ENCODE assay signal across 8 cellular contexts in the genomic region with DNA sequence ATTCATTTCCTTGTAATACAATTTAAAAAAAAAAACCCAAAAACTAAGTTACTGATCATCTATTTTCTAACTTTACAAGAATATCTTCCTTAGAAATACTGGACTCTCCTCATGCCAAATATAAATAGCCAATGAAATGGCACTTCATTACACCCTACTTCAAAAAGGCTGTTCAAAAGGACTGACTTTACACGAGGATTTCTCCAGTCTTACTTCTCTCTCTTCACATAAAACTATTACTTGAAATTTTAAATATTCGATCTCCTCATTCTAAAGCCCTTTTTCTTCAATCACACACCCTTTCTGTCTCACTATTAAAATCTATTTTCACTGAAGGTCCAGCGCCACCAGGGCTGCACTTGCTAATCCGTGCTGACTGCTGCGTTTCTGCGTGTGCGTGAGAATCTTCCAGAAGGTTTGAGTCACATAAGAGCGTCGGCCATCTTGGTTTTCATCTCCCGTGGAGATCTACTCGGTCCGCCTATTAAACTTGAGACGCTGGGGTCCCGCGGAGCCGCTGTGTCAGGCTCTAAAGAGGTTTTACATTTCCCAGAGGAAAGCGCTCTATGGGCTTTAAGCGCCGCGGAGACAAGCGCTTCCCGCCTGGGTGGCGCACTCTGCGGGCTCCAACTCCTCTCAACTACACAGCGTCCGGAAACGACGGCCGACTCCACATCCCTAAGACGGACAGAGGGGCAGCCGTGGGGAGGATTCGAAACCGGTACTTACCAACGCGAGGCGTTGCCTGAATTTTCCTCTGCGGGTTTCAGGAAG. TPM values are rescaled to one million over a fixed set of nuclear protein-coding genes. Genes with fewer than 3 reads are reported as not detected.
A peak's percentile ranks its signal among the peaks of the same experiment; 100 is the strongest.
DNase-seq lines count a peak whose midpoint lies in the region; ATAC-seq, FAIRE-seq and TF ChIP-seq lines count a peak whose summit lies in the region.

No MANE protein-coding gene starts in this region.

- dilution Hi-C loops in keratinocyte (cut with MboI; ENCODE audit: extremely low pct_ligation_motif_present, low sequenced_read_pairs) = no loop called here

- H3K27me3 ChIP-seq in keratinocyte (ENCODE audit: control insufficient read depth, extremely low read depth, insufficient read depth, low read length) = no peaks in the 10 kb centered on the region

- peak; percentile 74 for DNase-seq in NCI-H2196 (lab: John Stamatoyannopoulos, UW; ENCODE audit: unreplicated experiment)
- peak; percentile 57 for DNase-seq in central memory CD4-positive, alpha-beta T cell
- DNase-seq in keratinocyte (ENCODE audit: low read depth, low spot score) = no peak
- DNase-seq in stimulated activated CD4-positive, alpha-beta T cell treated with anti-CD3 and anti-CD28 coated beads, Interleukin-12 subunit alpha, Interleukin-12 subunit beta, amount 100 ng/mL, for 48 hours (ENCODE audit: low read depth in 2 of 3, low spot score in 1 of 3) = peak; percentile 32 to 43 (median 37)

- no peaks in the 10 kb centered on the region for H3K9me1 ChIP-seq in keratinocyte (ENCODE audit: control insufficient read depth, extremely low read depth, insufficient read depth, low read length)

- H3K4me1 ChIP-seq in keratinocyte (ENCODE audit: control insufficient read depth, extremely low read depth, insufficient read depth, low read length) = no peaks in the 10 kb centered on the region

- H4K20me1 ChIP-seq in keratinocyte (ENCODE audit: control insufficient read depth, extremely low read depth, insufficient read depth, low read length) = no peaks in the 10 kb centered on the region

- peak overlapping the region; percentile 77 for H3K4me2 ChIP-seq in keratinocyte (ENCODE audit: control insufficient read depth, extremely low read depth, insufficient read depth, low read depth, low read length)

- H3K9me3 ChIP-seq in keratinocyte (ENCODE audit: control insufficient read depth, low read depth, low read length) = peaks cover 2% of the 10 kb centered on the region

- H3K9ac ChIP-seq in keratinocyte (ENCODE audit: control insufficient read depth, extremely low read depth, insufficient read depth, low read length) = peak overlapping the region; percentile 95

- peak overlapping the region; percentile 98 for H3K27ac ChIP-seq in keratinocyte (ENCODE audit: control insufficient read depth, insufficient read depth, low read length)

- ATAC-seq in GM18499 (IDR thresholded peaks at IDR 0.05; ENCODE audit: insufficient read depth, unreplicated experiment) = peak; percentile 7
- ATAC-seq in HG03039 (IDR thresholded peaks at IDR 0.05; ENCODE audit: unreplicated experiment) = peak; percentile 28
- ATAC-seq in activated CD4-positive, CD25-positive, alpha-beta regulatory T cell treated with anti-CD3 and anti-CD28 coated beads, Interleukin-2, amount 50 U/mL, for 24 hours = peak; percentile 7 to 9
- ATAC-seq in GM19351 (IDR thresholded peaks at IDR 0.05; ENCODE audit: unreplicated experiment) = no peak

- peak overlapping the region; percentile 99 for H2AFZ ChIP-seq in keratinocyte (ENCODE audit: control insufficient read depth, low read length)

- TF ChIP-seq CTCF in keratinocyte (optimal IDR thresholded peaks at IDR 0.05 in 1 of 3, IDR thresholded peaks at IDR 0.05 in 1 of 3, conservative IDR thresholded peaks at IDR 0.05 in 1 of 3; ENCODE audit: extremely low read depth in 1 of 3, insufficient read depth in 2 of 3, low read length in 3 of 3) = no peak

- H3K4me3 ChIP-seq in keratinocyte (ENCODE audit: control insufficient read depth in 2 of 3, extremely low read depth in 1 of 3, insufficient read depth in 2 of 3, low read depth in 1 of 3, low read length in 3 of 3) = peak overlapping the region; percentile 77 to 99 (median 97)

- peaks cover 16% of the 10 kb centered on the region for H3K79me2 ChIP-seq in keratinocyte (ENCODE audit: control insufficient read depth, insufficient read depth, low read length)

- no peaks in the 10 kb centered on the region for H3K36me3 ChIP-seq in keratinocyte (ENCODE audit: control insufficient read depth in 2 of 2, extremely low read depth in 1 of 2, insufficient read depth in 2 of 2, low read length in 2 of 2)

- no peak for FAIRE-seq in keratinocyte (lab: Jason Lieb, UNC)

RNA-seq across cellular contexts. Expression of a gene that starts 0.6 kb away (rescaled TPM):
- 9.0 to 12.0 TPM (median 9.1 TPM) in 3 replicates for polyA plus RNA-seq in keratinocyte
- polyA plus RNA-seq in keratinocyte (2011; ENCODE audit: low read depth) = 25.9 TPM
- polyA plus RNA-seq in keratinocyte (2011; cell fraction: cytosol; rRNA removed) = 6.3 and 10.8 TPM in 2 replicates
- 9.9 and 13.4 TPM in 2 replicates for polyA plus RNA-seq in keratinocyte (2011; cell fraction: nucleus; rRNA removed)
- polyA plus RNA-seq in keratinocyte (2012; ENCODE audit: low replicate concordance) = 8.6 and 18.9 TPM in 2 replicates
- 2.8 to 8.2 TPM (median 5.7 TPM) in 3 replicates for polyA minus RNA-seq in keratinocyte
- polyA minus RNA-seq in keratinocyte (2011; cell fraction: cytosol; rRNA and poly(A)+ RNA removed) = 9.2 TPM
- 8.4 and 15.8 TPM in 2 replicates for polyA minus RNA-seq in keratinocyte (2011; cell fraction: nucleus; rRNA and poly(A)+ RNA removed)
